9 cellular contexts compared by ENCODE assay signal in genomic region chr2:46229134-46230063, GRCh38.
DNase-seq lines count a peak whose midpoint lies in the region; ATAC-seq, FAIRE-seq and TF ChIP-seq lines count a peak whose summit lies in the region.
"Had no signal": no experiment of that assay in that cellular context is flagged by ENCODE, and none has a peak within 500 bp of the region (broad histone marks: within the 10 kb centered on the region; RNA-seq: fewer than 3 reads in every experiment).

No MANE protein-coding gene starts in this region.

- H3K27me3 ChIP-seq in pancreas, result no peaks in the 10 kb centered on the region

- intact Hi-C loops in activated T-helper 1 cell treated with anti-CD3 and anti-CD28 coated beads, Interleukin-12 subunit alpha, Interleukin-12 subunit beta, Interleukin-2, Interleukin-4 antibody, amounts not matched to agents 30 ng/mL and 10 ng/mL and 1 ng/mL, durations not matched to agents 14 hours and 24 hours and 36 hours (cut with micrococcal nuclease), result loop anchor here (1.0 to 2.0 kb wide), 3 partner anchors 10 to 67 kb away; partner anchors contain the start of gene EPAS1
- intact Hi-C loops in pancreas (cut with DNase I), result no loop called here
- intact Hi-C loops in cardiac septum (cut with DNase I), result no loop called here

- FAIRE-seq in pancreas (lab: Jason Lieb, UNC), result no peak

- no peaks in the 10 kb centered on the region for H3K9me3 ChIP-seq in pancreas

- no peaks in the 10 kb centered on the region for H3K36me3 ChIP-seq in pancreas

- DNase-seq in Daoy (ENCODE audit: low read depth), result peak; percentile 89
- peak; percentile 38 for DNase-seq in activated T-helper 1 cell treated with anti-CD3 and anti-CD28 coated beads, Interleukin-12 subunit alpha, Interleukin-12 subunit beta, Interleukin-2, Interleukin-4 antibody, amounts not matched to agents 30 ng/mL and 10 ng/mL and 1 ng/mL, durations not matched to agents 14 hours and 24 hours and 36 hours (ENCODE audit: low spot score)
- no peak for DNase-seq in pancreas
- no peak for DNase-seq in hippocampal formation (lab: John Stamatoyannopoulos, UW)
- DNase-seq in cardiac septum (ENCODE audit: low spot score), result no peak
- no peak for DNase-seq in activated CD4-positive, CD25-positive, alpha-beta regulatory T cell (lab: John Stamatoyannopoulos, UW)
- DNase-seq: stimulated activated naive B cell treated with anti-CD40 and anti-IgM and Interleukin-4, amounts not matched to agents 10 μg/mL and 1 μg/mL and 100 μg/mL, for 72 hours had no signal

- no peak for TF ChIP-seq CTCF in pancreas (IDR thresholded peaks at IDR 0.05)

- peak overlapping the region in 2 of 4 donors; percentile 36 to 39 for H3K27ac ChIP-seq in pancreas

- peaks cover 56% of the 10 kb centered on the region for H3K4me1 Mint-ChIP-seq in activated T-helper 1 cell treated with anti-CD3 and anti-CD28 coated beads, Interleukin-12 subunit alpha, Interleukin-12 subunit beta, Interleukin-2, Interleukin-4 antibody, amounts not matched to agents 30 ng/mL and 10 ng/mL and 1 ng/mL, durations not matched to agents 14 hours and 24 hours and 36 hours (ENCODE audit: low read depth)

- peak overlapping the region; percentile 53 for H3K4me3 Mint-ChIP-seq in activated T-helper 1 cell treated with anti-CD3 and anti-CD28 coated beads, Interleukin-12 subunit alpha, Interleukin-12 subunit beta, Interleukin-2, Interleukin-4 antibody, amounts not matched to agents 30 ng/mL and 10 ng/mL and 1 ng/mL, durations not matched to agents 14 hours and 24 hours and 36 hours
- H3K4me3 Mint-ChIP-seq: stimulated activated naive B cell treated with anti-CD40 and anti-IgM and Interleukin-4, amounts not matched to agents 10 μg/mL and 1 μg/mL and 100 μg/mL, for 72 hours had no signal

- WGBS in pancreas, 2 donors, result 73 to 74% methylated on average over 11 of the region's 11 CpGs

- H3K9me3 Mint-ChIP-seq in activated T-helper 1 cell treated with anti-CD3 and anti-CD28 coated beads, Interleukin-12 subunit alpha, Interleukin-12 subunit beta, Interleukin-2, Interleukin-4 antibody, amounts not matched to agents 30 ng/mL and 10 ng/mL and 1 ng/mL, durations not matched to agents 14 hours and 24 hours and 36 hours, result no peaks in the 10 kb centered on the region
- H3K9me3 Mint-ChIP-seq: stimulated activated naive B cell treated with anti-CD40 and anti-IgM and Interleukin-4, amounts not matched to agents 10 μg/mL and 1 μg/mL and 100 μg/mL, for 72 hours had no signal

- no peaks in the 10 kb centered on the region for H3K36me3 Mint-ChIP-seq in activated T-helper 1 cell treated with anti-CD3 and anti-CD28 coated beads, Interleukin-12 subunit alpha, Interleukin-12 subunit beta, Interleukin-2, Interleukin-4 antibody, amounts not matched to agents 30 ng/mL and 10 ng/mL and 1 ng/mL, durations not matched to agents 14 hours and 24 hours and 36 hours (ENCODE audit: low read depth)
- H3K36me3 Mint-ChIP-seq: stimulated activated naive B cell treated with anti-CD40 and anti-IgM and Interleukin-4, amounts not matched to agents 10 μg/mL and 1 μg/mL and 100 μg/mL, for 72 hours had no signal

- peaks cover 0 to 8% (median 0%) of the 10 kb centered on the region in 3 donors for H3K4me1 ChIP-seq in pancreas

- peak; percentile 67 for ATAC-seq in GM19372 (IDR thresholded peaks at IDR 0.05; ENCODE audit: low read depth, unreplicated experiment)
- peak; percentile 76 for ATAC-seq in HG03432 (IDR thresholded peaks at IDR 0.05; ENCODE audit: unreplicated experiment)
- ATAC-seq in pancreas, result peak in 3 of 4 donors; percentile 46 to 51 (median 50)

- peak overlapping the region; percentile 90 for H3K27ac Mint-ChIP-seq in activated T-helper 1 cell treated with anti-CD3 and anti-CD28 coated beads, Interleukin-12 subunit alpha, Interleukin-12 subunit beta, Interleukin-2, Interleukin-4 antibody, amounts not matched to agents 30 ng/mL and 10 ng/mL and 1 ng/mL, durations not matched to agents 14 hours and 24 hours and 36 hours
- H3K27ac Mint-ChIP-seq: stimulated activated naive B cell treated with anti-CD40 and anti-IgM and Interleukin-4, amounts not matched to agents 10 μg/mL and 1 μg/mL and 100 μg/mL, for 72 hours had no signal

- peaks cover 9% of the 10 kb centered on the region for H3K27me3 Mint-ChIP-seq in activated T-helper 1 cell treated with anti-CD3 and anti-CD28 coated beads, Interleukin-12 subunit alpha, Interleukin-12 subunit beta, Interleukin-2, Interleukin-4 antibody, amounts not matched to agents 30 ng/mL and 10 ng/mL and 1 ng/mL, durations not matched to agents 14 hours and 24 hours and 36 hours (ENCODE audit: insufficient read depth)

- no peak overlapping the region for H3K4me3 ChIP-seq in pancreas

Comparison
In these comparisons a context has a peak if more than half of its experiments do, and no peak if none do; other contexts are left out.
1. DNase-seq: peak in Daoy (single experiment) and activated T-helper 1 cell treated with anti-CD3 and anti-CD28 coated beads, Interleukin-12 subunit alpha, Interleukin-12 subunit beta, Interleukin-2, Interleukin-4 antibody, amounts not matched to agents 30 ng/mL and 10 ng/mL and 1 ng/mL, durations not matched to agents 14 hours and 24 hours and 36 hours (single experiment); none in pancreas (0 of 6), hippocampal formation (0 of 2), cardiac septum (single experiment) and activated CD4-positive, CD25-positive, alpha-beta regulatory T cell (0 of 4).
2. Peak in every context shown above with its lines, with median percentiles within 50 percentile points of each other: ATAC-seq.